ENCODE assay signal across 27 cellular contexts in genomic region chr1:36784147-36784862, GRCh38.
"Had no signal": no experiment of that assay in that cellular context is flagged by ENCODE, and none has a peak within 500 bp of the region (broad histone marks: within the 10 kb centered on the region; RNA-seq: fewer than 3 reads in every experiment).

No MANE protein-coding gene starts in this region.

- H3K9me3 Mint-ChIP-seq: activated naive CD4-positive, alpha-beta T cell treated with anti-CD3 and anti-CD28 coated beads, Interleukin-2, amount 50 U/mL, for 72 hours; activated T-cell treated with anti-CD3 and anti-CD28 coated beads, Interleukin-2, amount 50 U/mL, for 72 hours; dendritic cell treated with granulocyte-macrophage colony-stimulating factor and Interleukin-4, amounts not matched to agents 40 ng/mL and 50 ng/mL, for 4 days; endodermal cell; natural killer cell treated with Interleukin-12 subunit alpha and Interleukin-12 subunit beta and Interleukin-15 and Interleukin-18, amount 100 ng/mL, for 72 hours; stimulated activated naive B cell treated with anti-CD40 and anti-IgM and Interleukin-4, amounts not matched to agents 10 μg/mL and 1 μg/mL and 100 μg/mL, for 72 hours; T-helper 1 cell treated with Interleukin-12 subunit alpha and Interleukin-12 subunit beta and Interleukin-4 antibody, amounts not matched to agents 30 μg/mL and 1 μg/mL, for 36 hours had no signal

- H3K36me3 ChIP-seq: cardiac muscle cell, esophagus muscularis mucosa, gastrocnemius medialis, left lung, lower lobe of right lung, right atrium auricular region, stomach, suprapubic skin, tibial nerve had no signal

- DNase-seq: activated CD4-positive, alpha-beta T cell treated with anti-CD3 and anti-CD28 coated beads for 4 hours; activated CD4-positive, alpha-beta T cell treated with anti-CD3 and anti-CD28 coated beads, Interleukin-2, amount 50 U/mL, for 4 hours; activated naive CD4-positive, alpha-beta T cell; activated T-cell treated with anti-CD3 and anti-CD28 coated beads for 4 hours; activated T-cell treated with anti-CD3 and anti-CD28 coated beads, Interleukin-2, amount 50 U/mL, for 72 hours; endodermal cell; gastrocnemius medialis; glutamatergic neuron; left lung; lower lobe of right lung; mesenchymal stem cell; nucleus accumbens; stimulated activated CD4-positive, alpha-beta T cell treated with anti-CD3 and anti-CD28 coated beads, Interleukin-1b, Interleukin-23, amount 100 ng/mL, for 48 hours; stimulated activated naive B cell treated with anti-CD40 and anti-IgM and Interleukin-4, amounts not matched to agents 10 μg/mL and 1 μg/mL and 100 μg/mL, for 72 hours; stomach; T-helper 9 cell had no signal

- H3K27ac ChIP-seq: cardiac muscle cell, esophagus muscularis mucosa, gastrocnemius medialis, left lung, lower lobe of right lung, right atrium auricular region, stomach, suprapubic skin, tibial nerve, VCaP had no signal

- H3K4me1 ChIP-seq: esophagus muscularis mucosa, gastrocnemius medialis, left lung, lower lobe of right lung, right atrium auricular region, stomach, suprapubic skin, tibial nerve had no signal

- H3K27ac Mint-ChIP-seq: activated naive CD4-positive, alpha-beta T cell treated with anti-CD3 and anti-CD28 coated beads, Interleukin-2, amount 50 U/mL, for 72 hours; activated T-cell treated with anti-CD3 and anti-CD28 coated beads, Interleukin-2, amount 50 U/mL, for 72 hours; dendritic cell treated with granulocyte-macrophage colony-stimulating factor and Interleukin-4, amounts not matched to agents 40 ng/mL and 50 ng/mL, for 4 days; endodermal cell; natural killer cell treated with Interleukin-12 subunit alpha and Interleukin-12 subunit beta and Interleukin-15 and Interleukin-18, amount 100 ng/mL, for 72 hours; stimulated activated naive B cell treated with anti-CD40 and anti-IgM and Interleukin-4, amounts not matched to agents 10 μg/mL and 1 μg/mL and 100 μg/mL, for 72 hours; T-helper 1 cell treated with Interleukin-12 subunit alpha and Interleukin-12 subunit beta and Interleukin-4 antibody, amounts not matched to agents 30 μg/mL and 1 μg/mL, for 36 hours had no signal

- ATAC-seq: activated naive CD4-positive, alpha-beta T cell treated with anti-CD3 and anti-CD28 coated beads, Interleukin-2, amount 50 U/mL, for 72 hours; activated T-cell treated with anti-CD3 and anti-CD28 coated beads, Interleukin-2, amount 50 U/mL, for 72 hours; gastrocnemius medialis; left lung; lower lobe of right lung; stimulated activated naive B cell treated with anti-CD40 and anti-IgM and Interleukin-4, amounts not matched to agents 10 μg/mL and 1 μg/mL and 100 μg/mL, for 72 hours had no signal

- H3K4me3 Mint-ChIP-seq: activated T-cell treated with anti-CD3 and anti-CD28 coated beads, Interleukin-2, amount 50 U/mL, for 72 hours; dendritic cell treated with granulocyte-macrophage colony-stimulating factor and Interleukin-4, amounts not matched to agents 40 ng/mL and 50 ng/mL, for 4 days; endodermal cell; natural killer cell treated with Interleukin-12 subunit alpha and Interleukin-12 subunit beta and Interleukin-15 and Interleukin-18, amount 100 ng/mL, for 72 hours; stimulated activated naive B cell treated with anti-CD40 and anti-IgM and Interleukin-4, amounts not matched to agents 10 μg/mL and 1 μg/mL and 100 μg/mL, for 72 hours; T-helper 1 cell treated with Interleukin-12 subunit alpha and Interleukin-12 subunit beta and Interleukin-4 antibody, amounts not matched to agents 30 μg/mL and 1 μg/mL, for 36 hours had no signal

- H3K4me2 ChIP-seq: smooth muscle cell had no signal

- H3K36me3 Mint-ChIP-seq: activated naive CD4-positive, alpha-beta T cell treated with anti-CD3 and anti-CD28 coated beads, Interleukin-2, amount 50 U/mL, for 72 hours; natural killer cell treated with Interleukin-12 subunit alpha and Interleukin-12 subunit beta and Interleukin-15 and Interleukin-18, amount 100 ng/mL, for 72 hours; stimulated activated naive B cell treated with anti-CD40 and anti-IgM and Interleukin-4, amounts not matched to agents 10 μg/mL and 1 μg/mL and 100 μg/mL, for 72 hours had no signal

- H3K27me3 ChIP-seq: cardiac muscle cell, right atrium auricular region, tibial nerve had no signal

- H3K9me3 ChIP-seq: esophagus muscularis mucosa, gastrocnemius medialis, left lung, lower lobe of right lung, right atrium auricular region, stomach, suprapubic skin, tibial nerve had no signal

- H3K4me3 ChIP-seq: cardiac muscle cell, esophagus muscularis mucosa, gastrocnemius medialis, left lung, lower lobe of right lung, right atrium auricular region, smooth muscle cell, stomach, suprapubic skin, tibial nerve had no signal
